16 cellular contexts compared by ENCODE assay signal in genomic region chr9:2142212-2142611, GRCh38.
A peak's percentile ranks its signal among the peaks of the same experiment; 100 is the strongest.
DNase-seq lines count a peak whose midpoint lies in the region; ATAC-seq and TF ChIP-seq lines count a peak whose summit lies in the region.
"Had no signal": no experiment of that assay in that cellular context is flagged by ENCODE, and none has a peak within 500 bp of the region (broad histone marks: within the 10 kb centered on the region; RNA-seq: fewer than 3 reads in every experiment).

No MANE protein-coding gene starts in this region.

- intact Hi-C loops in CD8-positive, alpha-beta T cell (cut with DNase I, micrococcal nuclease) = loop anchor here in 1 of 2 experiments (1.0 kb wide), 1 partner anchor 12 kb away; no protein-coding TSS in a partner anchor
- intact Hi-C loops in Right ventricle myocardium inferior (cut with DNase I) = no loop called here

- CTCF ChIA-PET in CD8-positive, alpha-beta T cell (lab: Charles Lee) = no interaction called here

- no peak overlapping the region for H3K4me3 ChIP-seq in CD8-positive, alpha-beta T cell (ENCODE audit: low read depth, low read length)
- H3K4me3 ChIP-seq: Peyer's patch had no signal

- H3K27me3 Mint-ChIP-seq in activated T-cell treated with anti-CD3 and anti-CD28 coated beads, Interleukin-2, amount 50 U/mL, for 72 hours (ENCODE audit: low read depth) = no peaks in the 10 kb centered on the region
- no peaks in the 10 kb centered on the region for H3K27me3 Mint-ChIP-seq in activated T-cell treated with anti-CD3 and anti-CD28 coated beads, Interleukin-2, amount 50 U/mL, for 24 hours
- no peaks in the 10 kb centered on the region for H3K27me3 Mint-ChIP-seq in CD8-positive, alpha-beta T cell (ENCODE audit: low read depth)
- no peaks in the 10 kb centered on the region for H3K27me3 Mint-ChIP-seq in memory B cell

- ATAC-seq in activated T-cell treated with anti-CD3 and anti-CD28 coated beads, Interleukin-2, amount 50 U/mL, for 72 hours (replicated peaks in 1 of 2) = no peak
- no peak for ATAC-seq in CD8-positive, alpha-beta T cell
- ATAC-seq in memory B cell (ENCODE audit: low read depth) (no peak), Right ventricle myocardium inferior (no peak)
- ATAC-seq in stimulated activated effector memory CD8-positive, alpha-beta T cell treated with anti-CD3 and anti-CD28 coated beads, Interleukin-12 subunit alpha, Interleukin-12 subunit beta, amount 100 ng/mL, for 72 hours = no peak
- ATAC-seq: HCT116 had no signal

- no peak overlapping the region for H3K27ac ChIP-seq in CD8-positive, alpha-beta T cell (ENCODE audit: low read depth, low read length)
- H3K27ac ChIP-seq: Peyer's patch had no signal

- no peak for DNase-seq in activated T-cell treated with anti-CD3 and anti-CD28 coated beads, Interleukin-2, amount 50 U/mL, for 72 hours
- no peak for DNase-seq in activated T-cell treated with anti-CD3 and anti-CD28 coated beads, Interleukin-2, amount 50 U/mL, for 24 hours
- no peak for DNase-seq in CD8-positive, alpha-beta T cell
- DNase-seq in memory B cell (ENCODE audit: low spot score in 2 of 2) (no peak), GM13976 (ENCODE audit: low spot score) (no peak), mesenteric fat pad (ENCODE audit: low spot score) (no peak), Right ventricle myocardium inferior (ENCODE audit: missing footprints) (no peak)
- no peak for DNase-seq in stimulated activated effector memory CD8-positive, alpha-beta T cell treated with anti-CD3 and anti-CD28 coated beads, Interleukin-12 subunit alpha, Interleukin-12 subunit beta, amount 100 ng/mL, for 72 hours (ENCODE audit: low spot score in 2 of 2)
- DNase-seq: 8988T, GOT3, MM.1S, NCI-H1092 treated with DMSO at 0.1 percent for 48 hours, NCI-H1694, NCI-H2081 treated with DMSO at 0.1 percent for 48 hours, Peyer's patch had no signal

- H3K9me3 ChIP-seq in CD8-positive, alpha-beta T cell (ENCODE audit: low read length) = no peaks in the 10 kb centered on the region
- H3K9me3 ChIP-seq: Peyer's patch had no signal

- in situ Hi-C loops in GM13976 (cut with MboI; ENCODE audit: low sequenced_read_pairs, unreplicated experiment) = loop anchor here (25.0 kb wide), 1 partner anchor 495 kb away; no protein-coding TSS in a partner anchor

- POLR2A ChIA-PET in CD8-positive, alpha-beta T cell (lab: Charles Lee) = no interaction called here

- no peaks in the 10 kb centered on the region for H3K4me1 ChIP-seq in CD8-positive, alpha-beta T cell (ENCODE audit: insufficient read depth, low read length)
- H3K4me1 ChIP-seq: Peyer's patch had no signal

- H3K36me3 ChIP-seq in CD8-positive, alpha-beta T cell (ENCODE audit: insufficient read depth, low read length) = peaks cover 9% of the 10 kb centered on the region

- H3K27ac Mint-ChIP-seq in activated T-cell treated with anti-CD3 and anti-CD28 coated beads, Interleukin-2, amount 50 U/mL, for 72 hours = peak overlapping the region; percentile 66
- no peak overlapping the region for H3K27ac Mint-ChIP-seq in activated T-cell treated with anti-CD3 and anti-CD28 coated beads, Interleukin-2, amount 50 U/mL, for 24 hours
- peak overlapping the region; percentile 50 for H3K27ac Mint-ChIP-seq in CD8-positive, alpha-beta T cell
- peak overlapping the region; percentile 7 for H3K27ac Mint-ChIP-seq in memory B cell
- peak overlapping the region; percentile 79 for H3K27ac Mint-ChIP-seq in stimulated activated effector memory CD8-positive, alpha-beta T cell treated with anti-CD3 and anti-CD28 coated beads, Interleukin-12 subunit alpha, Interleukin-12 subunit beta, amount 100 ng/mL, for 72 hours

- no peak overlapping the region for H3K4me3 Mint-ChIP-seq in activated T-cell treated with anti-CD3 and anti-CD28 coated beads, Interleukin-2, amount 50 U/mL, for 72 hours
- H3K4me3 Mint-ChIP-seq in activated T-cell treated with anti-CD3 and anti-CD28 coated beads, Interleukin-2, amount 50 U/mL, for 24 hours = no peak overlapping the region
- no peak overlapping the region for H3K4me3 Mint-ChIP-seq in CD8-positive, alpha-beta T cell
- H3K4me3 Mint-ChIP-seq in memory B cell = no peak overlapping the region
- no peak overlapping the region for H3K4me3 Mint-ChIP-seq in stimulated activated effector memory CD8-positive, alpha-beta T cell treated with anti-CD3 and anti-CD28 coated beads, Interleukin-12 subunit alpha, Interleukin-12 subunit beta, amount 100 ng/mL, for 72 hours

- H3K4me1 Mint-ChIP-seq in activated T-cell treated with anti-CD3 and anti-CD28 coated beads, Interleukin-2, amount 50 U/mL, for 72 hours (ENCODE audit: low read depth) = peaks cover 18% of the 10 kb centered on the region
- peaks cover 60% of the 10 kb centered on the region for H3K4me1 Mint-ChIP-seq in activated T-cell treated with anti-CD3 and anti-CD28 coated beads, Interleukin-2, amount 50 U/mL, for 24 hours (ENCODE audit: low read depth)
- H3K4me1 Mint-ChIP-seq in CD8-positive, alpha-beta T cell (ENCODE audit: low read depth) = peaks cover 75% of the 10 kb centered on the region
- H3K4me1 Mint-ChIP-seq in memory B cell = peaks cover 24% of the 10 kb centered on the region
- peaks cover 55% of the 10 kb centered on the region for H3K4me1 Mint-ChIP-seq in stimulated activated effector memory CD8-positive, alpha-beta T cell treated with anti-CD3 and anti-CD28 coated beads, Interleukin-12 subunit alpha, Interleukin-12 subunit beta, amount 100 ng/mL, for 72 hours

- H3K36me3 Mint-ChIP-seq in activated T-cell treated with anti-CD3 and anti-CD28 coated beads, Interleukin-2, amount 50 U/mL, for 72 hours (ENCODE audit: insufficient read depth in 2 of 2) = peaks cover 0 to 14% of the 10 kb centered on the region in 2 donors
- peaks cover 66% of the 10 kb centered on the region for H3K36me3 Mint-ChIP-seq in activated T-cell treated with anti-CD3 and anti-CD28 coated beads, Interleukin-2, amount 50 U/mL, for 24 hours (ENCODE audit: low read depth)
- H3K36me3 Mint-ChIP-seq in CD8-positive, alpha-beta T cell = peaks cover 76% of the 10 kb centered on the region
- H3K36me3 Mint-ChIP-seq in memory B cell = peaks cover 35% of the 10 kb centered on the region
- H3K36me3 Mint-ChIP-seq in stimulated activated effector memory CD8-positive, alpha-beta T cell treated with anti-CD3 and anti-CD28 coated beads, Interleukin-12 subunit alpha, Interleukin-12 subunit beta, amount 100 ng/mL, for 72 hours = peaks cover 10% of the 10 kb centered on the region

- H3K9me3 Mint-ChIP-seq in activated T-cell treated with anti-CD3 and anti-CD28 coated beads, Interleukin-2, amount 50 U/mL, for 72 hours = no peaks in the 10 kb centered on the region
- no peaks in the 10 kb centered on the region for H3K9me3 Mint-ChIP-seq in activated T-cell treated with anti-CD3 and anti-CD28 coated beads, Interleukin-2, amount 50 U/mL, for 24 hours
- H3K9me3 Mint-ChIP-seq in CD8-positive, alpha-beta T cell = no peaks in the 10 kb centered on the region
- H3K9me3 Mint-ChIP-seq in memory B cell = no peaks in the 10 kb centered on the region
- no peaks in the 10 kb centered on the region for H3K9me3 Mint-ChIP-seq in stimulated activated effector memory CD8-positive, alpha-beta T cell treated with anti-CD3 and anti-CD28 coated beads, Interleukin-12 subunit alpha, Interleukin-12 subunit beta, amount 100 ng/mL, for 72 hours

- H3K27me3 ChIP-seq in CD8-positive, alpha-beta T cell (ENCODE audit: insufficient read depth, low read length) = no peaks in the 10 kb centered on the region
- H3K27me3 ChIP-seq: Peyer's patch had no signal

- TF ChIP-seq CTCF in CD8-positive, alpha-beta T cell (IDR thresholded peaks at IDR 0.05) = no peak
- no peak for TF ChIP-seq CTCF in GM13976 (IDR thresholded peaks at IDR 0.05; ENCODE audit: borderline replicate concordance, control extremely low read depth, extremely low read depth, insufficient read depth, missing control alignments)
